2 cellular contexts compared by ENCODE assay signal in the genomic region with DNA sequence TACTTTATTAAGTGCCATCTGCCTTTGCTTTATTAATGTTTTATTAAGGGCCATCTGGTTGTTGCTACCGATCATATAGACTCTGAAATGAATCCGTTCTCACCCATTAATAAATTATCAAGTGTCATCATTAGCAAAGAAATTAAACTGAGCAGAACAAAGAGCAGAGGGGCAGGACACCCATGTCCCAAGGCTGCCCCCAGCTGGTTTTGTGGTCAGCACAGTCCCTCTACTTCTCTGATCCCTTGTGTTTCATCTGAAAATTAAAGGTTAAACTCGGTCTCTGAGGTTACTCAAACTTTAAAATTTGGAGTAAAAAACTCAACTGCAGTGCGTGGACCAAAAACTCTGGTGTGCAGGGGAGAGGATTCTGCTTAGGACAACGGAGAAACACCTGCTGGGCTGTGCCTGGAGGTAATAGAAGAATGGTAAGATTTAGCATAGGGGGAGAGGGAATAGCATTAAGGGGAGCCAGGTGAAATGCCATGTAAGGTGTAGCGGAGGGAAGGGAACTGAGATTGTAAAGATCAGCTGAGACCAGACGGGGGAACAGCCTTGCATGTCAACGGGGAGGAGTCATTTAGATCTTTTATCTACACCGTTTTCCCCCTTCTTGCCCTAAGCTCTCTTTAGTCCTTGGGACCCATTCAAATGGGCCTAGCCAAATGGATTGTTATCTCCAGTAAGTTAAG.
TF ChIP-seq lines count a peak whose summit lies in the region.

No MANE protein-coding gene starts in this region.

TF ChIP-seq in A549, 52 proteins besides CTCF, POLR2A, EP300 and RAD21:
- TF ChIP-seq FOSL2 (IDR thresholded peaks at IDR 0.05) = no peak
- TF ChIP-seq FOSL2 (CRISPR knock-in tag; IDR thresholded peaks at IDR 0.05) = no peak
- TF ChIP-seq SMC3 (IDR thresholded peaks at IDR 0.05) = peak; percentile 44; the same call in 2 of the 3 replicates
TF ChIP-seq in A549: peak in this region for 1.

TF ChIP-seq in H1, 55 proteins besides CTCF, POLR2A, EP300 and RAD21:
- TF ChIP-seq ATF2 (IDR thresholded peaks at IDR 0.05; ENCODE audit: low read length) (no peak), USF2 (IDR thresholded peaks at IDR 0.05; ENCODE audit: low read length) (no peak), HDAC2 (IDR thresholded peaks at IDR 0.05; ENCODE audit: borderline replicate concordance in 1 of 2, low read depth in 2 of 2, low read length in 2 of 2) (no peak), CEBPB (IDR thresholded peaks at IDR 0.05; ENCODE audit: low read depth, low read length) (no peak), GTF2F1 (IDR thresholded peaks at IDR 0.05; ENCODE audit: borderline replicate concordance, low read depth, low read length) (no peak), CTBP2 (IDR thresholded peaks at IDR 0.05; ENCODE audit: borderline replicate concordance, insufficient read depth, insufficient read length, low read length) (no peak), NRF1 (IDR thresholded peaks at IDR 0.05; ENCODE audit: low read depth, low read length) (no peak), KDM4A (IDR thresholded peaks at IDR 0.05; ENCODE audit: low read depth, low read length, severe bottlenecking) (no peak), TEAD4 (IDR thresholded peaks at IDR 0.05; ENCODE audit: low read depth, low read length) (no peak)
